ENCODE assay signal across 8 cellular contexts in the genomic region with DNA sequence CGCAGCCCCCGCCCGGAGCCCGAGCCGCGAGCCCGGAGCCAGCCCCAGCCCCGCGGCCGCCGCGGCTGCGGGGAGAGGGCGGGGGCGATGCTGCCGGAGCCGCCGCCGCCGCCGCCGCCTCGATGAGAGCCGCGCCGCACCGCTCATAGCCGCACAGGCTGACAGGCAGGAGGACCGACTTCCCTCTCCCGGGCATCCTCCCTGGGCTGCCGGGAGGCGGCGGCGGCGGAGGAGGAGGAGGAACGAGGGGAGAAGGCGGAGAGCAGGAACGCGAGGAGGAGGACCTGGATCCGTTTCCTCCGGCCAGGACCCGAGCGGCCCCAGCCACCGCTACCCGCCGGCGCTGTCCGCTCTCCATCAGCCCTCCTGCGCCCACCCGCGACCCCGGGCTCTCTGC. TPM values are rescaled to one million over a fixed set of nuclear protein-coding genes. Genes with fewer than 3 reads are reported as not detected.
DNase-seq lines count a peak whose midpoint lies in the region; ATAC-seq and TF ChIP-seq lines count a peak whose summit lies in the region.

No MANE protein-coding gene starts in this region.

- H3K4me1 Mint-ChIP-seq in effector memory CD8-positive, alpha-beta T cell (ENCODE audit: low read depth in 2 of 2): peaks cover 10 to 16% of the 10 kb centered on the region in 2 donors

- POLR2A ChIA-PET in BJ (lab: Charles Lee): no interaction called here
- POLR2A ChIA-PET in RWPE1 (lab: Yijun Ruan, JAX; ENCODE audit: low non-redundant PET): no interaction called here

- H3K36me3 ChIP-seq in BJ (ENCODE audit: control insufficient read depth, insufficient read depth, low read length) (no peaks in the 10 kb centered on the region), uterus (no peaks in the 10 kb centered on the region)

- CTCF ChIA-PET in BJ (lab: Yijun Ruan, JAX): no interaction called here
- CTCF ChIA-PET in RWPE1 (lab: Yijun Ruan, JAX): no interaction called here

- H3K9me3 Mint-ChIP-seq in effector memory CD8-positive, alpha-beta T cell: no peaks in the 10 kb centered on the region

- no peaks in the 10 kb centered on the region for H3K36me3 Mint-ChIP-seq in effector memory CD8-positive, alpha-beta T cell (ENCODE audit: insufficient read depth)

- DNase-seq in BJ (ENCODE audit: low read depth) (no peak), RWPE1 (ENCODE audit: low spot score) (peak; percentile 52), uterus (peak; percentile 31 to 41), medulla oblongata (ENCODE audit: extremely low spot score) (no peak)
- no peak for DNase-seq in effector memory CD8-positive, alpha-beta T cell

- H3K4me3 Mint-ChIP-seq in effector memory CD8-positive, alpha-beta T cell: no peak overlapping the region

- TF ChIP-seq POLR2A in uterus (IDR thresholded peaks at IDR 0.05): no peak

- intact Hi-C loops in uterus (cut with DNase I; ENCODE audit: low total_unique reads): no loop called here

- H3K27ac Mint-ChIP-seq in effector memory CD8-positive, alpha-beta T cell: no peak overlapping the region

- no peak for TF ChIP-seq CTCF in BJ (IDR thresholded peaks at IDR 0.05; ENCODE audit: insufficient read depth, low read depth, low read length)
- no peak for TF ChIP-seq CTCF in RWPE1 (conservative IDR thresholded peaks at IDR 0.05; ENCODE audit: low read depth)
- no peak for TF ChIP-seq CTCF in uterus (IDR thresholded peaks at IDR 0.05)

- H3K27me3 Mint-ChIP-seq in effector memory CD8-positive, alpha-beta T cell: peaks cover 72 to 89% of the 10 kb centered on the region in 2 donors

- H3K4me3 ChIP-seq in BJ (ENCODE audit: low read depth, low read length) (peak overlapping the region; percentile 82), mononuclear cell (ENCODE audit: low read length) (peak overlapping the region; percentile 22), uterus (peak overlapping the region; percentile 70 to 81)

- no peaks in the 10 kb centered on the region for H3K9me3 ChIP-seq in mononuclear cell (ENCODE audit: low read depth, low read length)
- no peaks in the 10 kb centered on the region for H3K9me3 ChIP-seq in uterus

- peaks cover 25% of the 10 kb centered on the region for H3K4me1 ChIP-seq in mononuclear cell (ENCODE audit: insufficient read depth, low read length)
- no peaks in the 10 kb centered on the region for H3K4me1 ChIP-seq in uterus

- peak overlapping the region; percentile 79 for H3K27ac ChIP-seq in RWPE1
- peak overlapping the region; percentile 86 to 91 for H3K27ac ChIP-seq in uterus

- peak; percentile 22 for ATAC-seq in GM18873 (IDR thresholded peaks at IDR 0.05; ENCODE audit: low FRiP score, unreplicated experiment)
- ATAC-seq in HG03045 (IDR thresholded peaks at IDR 0.05; ENCODE audit: unreplicated experiment): peak; percentile 32
- peak; percentile 21 for ATAC-seq in effector memory CD8-positive, alpha-beta T cell (replicated peaks)

- H3K27me3 ChIP-seq in BJ (ENCODE audit: control insufficient read depth, insufficient read depth, low read length) (no peaks in the 10 kb centered on the region), mononuclear cell (ENCODE audit: insufficient read depth, low read length) (peaks cover 75% of the 10 kb centered on the region), uterus (no peaks in the 10 kb centered on the region)

RNA-seq across cellular contexts. Expression of a gene that starts 0.4 kb away (rescaled TPM):
- polyA plus RNA-seq in BJ (2011; rRNA removed): 8.1 and 10.0 TPM in 2 replicates
- polyA minus RNA-seq in BJ (2011; rRNA and poly(A)+ RNA removed): 7.4 and 8.9 TPM in 2 replicates
- total RNA-seq in mononuclear cell: 1.0 TPM
- total RNA-seq in uterus: 10 to 100 TPM in 2 of 4 donors, 1 to 10 TPM in 2; 4.8 to 17.0 (median 10.5) TPM

Comparison
In these comparisons a context has a peak if more than half of its experiments do, and no peak if none do; other contexts are left out.
1. DNase-seq: peak in RWPE1 (single experiment) and uterus (2 of 2); none in BJ (single experiment), effector memory CD8-positive, alpha-beta T cell (0 of 3) and medulla oblongata (single experiment).
2. H3K4me3 ChIP-seq: peak in every context shown above with its lines; median percentile 82 in BJ; 76 in uterus; 22 in mononuclear cell.
3. Peak in every context shown above with its lines, with median percentiles within 50 percentile points of each other: ATAC-seq.